ENCODE assay signal across 8 cellular contexts in the genomic region with DNA sequence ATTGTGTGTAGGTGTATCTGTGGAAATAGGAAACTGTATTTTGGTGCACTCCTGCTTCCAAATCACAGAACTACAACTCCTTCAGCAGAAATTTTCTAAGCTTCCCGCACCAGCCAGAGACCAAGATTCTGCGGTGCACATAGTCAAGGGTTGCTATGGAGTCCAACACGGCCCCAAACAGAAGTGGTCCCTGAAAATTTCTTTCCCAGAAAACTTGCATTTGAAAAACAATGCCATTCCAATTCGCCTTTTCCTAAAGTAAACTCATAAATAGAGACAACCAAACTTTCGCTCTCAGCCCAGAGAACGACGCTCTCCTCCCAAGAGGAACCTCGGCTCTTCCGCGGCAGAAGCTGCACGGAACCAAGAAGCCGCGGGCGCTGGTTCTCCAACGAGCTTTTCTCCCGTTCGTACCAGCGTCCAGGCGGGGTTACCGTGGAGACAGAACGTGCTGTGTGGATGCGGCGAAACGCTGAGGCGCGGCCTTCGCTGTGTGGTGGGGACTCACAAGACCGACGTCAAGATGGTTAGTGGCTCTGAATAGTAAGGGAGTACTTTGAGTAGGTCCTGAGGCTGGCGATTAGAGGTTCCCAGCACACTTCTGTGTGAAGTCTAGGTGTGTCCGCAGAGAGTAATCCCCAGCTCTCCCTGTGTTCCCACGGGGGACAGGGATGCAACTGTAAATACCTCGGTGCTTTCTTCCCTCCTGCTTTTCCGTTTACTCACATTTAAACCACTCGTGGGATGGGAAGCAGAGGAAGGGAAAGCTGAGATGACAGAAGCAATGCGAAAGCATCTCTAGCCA. TPM values are rescaled to one million over a fixed set of nuclear protein-coding genes. Genes with fewer than 3 reads are reported as not detected.
DNase-seq lines count a peak whose midpoint lies in the region; ATAC-seq and TF ChIP-seq lines count a peak whose summit lies in the region.

No MANE protein-coding gene starts in this region.

- peak overlapping the region; percentile 85 for H3K4me3 Mint-ChIP-seq in chondrocyte (ENCODE audit: unreplicated experiment)

- H3K9me3 Mint-ChIP-seq in chondrocyte (ENCODE audit: low read depth), result no peaks in the 10 kb centered on the region

- H3K4me1 Mint-ChIP-seq in chondrocyte (ENCODE audit: low read depth), result peaks cover 18% of the 10 kb centered on the region

- peak overlapping the region; percentile 96 for H3K27ac Mint-ChIP-seq in chondrocyte (ENCODE audit: unreplicated experiment)

- H3K27me3 Mint-ChIP-seq in chondrocyte (ENCODE audit: low read depth), result peaks cover 6% of the 10 kb centered on the region

- no peak for TF ChIP-seq CTCF in chondrocyte (IDR thresholded peaks at IDR 0.05)

- DNase-seq in AML-193 (lab: John Stamatoyannopoulos, UW) (peak; percentile 82 to 83), NCI-H446 treated with DMSO at 0.1 percent for 48 hours (lab: John Stamatoyannopoulos, UW) (peak; percentile 52), chondrocyte (ENCODE audit: low spot score) (peak; percentile 95), kidney glomerular epithelial cell (lab: John Stamatoyannopoulos, UW) (peak; percentile 88)
- peak; percentile 82 to 84 for DNase-seq in activated CD4-positive, alpha-beta T cell treated with anti-CD3 and anti-CD28 coated beads for 24 hours (ENCODE audit: low read depth in 2 of 2)
- peak; percentile 93 for DNase-seq in stimulated activated CD4-positive, alpha-beta T cell treated with anti-CD3 and anti-CD28 coated beads, Interleukin-15, amount 100 ng/mL, for 24 hours

- H3K36me3 Mint-ChIP-seq in chondrocyte (ENCODE audit: low read depth), result no peaks in the 10 kb centered on the region

- ATAC-seq in GM19035 (IDR thresholded peaks at IDR 0.05; ENCODE audit: unreplicated experiment) (peak; percentile 98), HG03280 (IDR thresholded peaks at IDR 0.05; ENCODE audit: unreplicated experiment) (peak; percentile 95)

RNA-seq across cellular contexts. Expression of gene ZC3HAV1, which starts 24.0 kb away (rescaled TPM):
- total RNA-seq in chondrocyte, result 33.8 to 38.3 TPM (median 34.1 TPM) in 3 replicates

Comparison
In these comparisons a context has a peak if more than half of its experiments do, and no peak if none do; other contexts are left out.
1. Peak in every context shown above with its lines: DNase-seq and ATAC-seq.